ENCODE assay signal across 1 cellular context in genomic region chr3:157027861-157028745, GRCh38.
TF ChIP-seq lines count a peak whose summit lies in the region.

No MANE protein-coding gene starts in this region.

TF ChIP-seq in endothelial cell of umbilical vein, 7 proteins besides CTCF, POLR2A, EP300 and RAD21:
- TF ChIP-seq POLR2AphosphoS5 (IDR thresholded peaks at IDR 0.05; ENCODE audit: insufficient read depth, low read depth, low read length) (peak; percentile 48), MYC (IDR thresholded peaks at IDR 0.05; ENCODE audit: low read depth, low read length) (no peak), GATA2 (IDR thresholded peaks at IDR 0.05; ENCODE audit: insufficient read depth, insufficient read length, low read depth, low read length) (peak; percentile 88), MAX (IDR thresholded peaks at IDR 0.05; ENCODE audit: insufficient read depth, insufficient read length) (no peak)
TF ChIP-seq in endothelial cell of umbilical vein: peak in this region for 2.
